Comparison of ENCODE assay signal across 8 cellular contexts in genomic region chr15:94327356-94327936, GRCh38.
DNase-seq lines count a peak whose midpoint lies in the region; ATAC-seq, FAIRE-seq and TF ChIP-seq lines count a peak whose summit lies in the region.

No MANE protein-coding gene starts in this region.

- no peak overlapping the region for H3K27ac ChIP-seq in coronary artery

- intact Hi-C loops in left colon (cut with DNase I, micrococcal nuclease): no loop called here

- no peaks in the 10 kb centered on the region; the same call in 1 of the 2 replicates for H3K4me1 ChIP-seq in BE2C

- no peak overlapping the region for H3K4me3 ChIP-seq in BE2C (ENCODE audit: low read depth, low read length)
- H3K4me3 ChIP-seq in coronary artery: no peak overlapping the region

- H3K36me3 Mint-ChIP-seq in nephron (ENCODE audit: low read depth): no peaks in the 10 kb centered on the region

- no peaks in the 10 kb centered on the region for H3K9me3 Mint-ChIP-seq in nephron

- peaks cover 8% of the 10 kb centered on the region for H3K27me3 Mint-ChIP-seq in nephron (ENCODE audit: low read depth)

- H3K27ac Mint-ChIP-seq in nephron: peak overlapping the region; percentile 1 to 48 (median 30)

- peak; percentile 19 for DNase-seq in BE2C
- DNase-seq in NCI-H345 (lab: John Stamatoyannopoulos, UW): peak; percentile 22
- DNase-seq in coronary artery (ENCODE audit: low spot score): no peak
- no peak for DNase-seq in H54 (ENCODE audit: insufficient read length, low spot score)
- no peak for DNase-seq in left colon

- no peak for TF ChIP-seq POLR2A in H54 (IDR thresholded peaks at IDR 0.05; ENCODE audit: low read depth, low read length)

- FAIRE-seq in H54 (lab: Jason Lieb, UNC): no peak

- H3K4me1 Mint-ChIP-seq in nephron: no peaks in the 10 kb centered on the region

- ATAC-seq in GM19351 (IDR thresholded peaks at IDR 0.05; ENCODE audit: unreplicated experiment) (peak; percentile 51), GM18907 (IDR thresholded peaks at IDR 0.05; ENCODE audit: unreplicated experiment) (no peak), left colon (no peak)

- no peaks in the 10 kb centered on the region for H3K36me3 ChIP-seq in BE2C

- H3K27me3 ChIP-seq in BE2C: no peaks in the 10 kb centered on the region

- TF ChIP-seq CTCF in BE2C (IDR thresholded peaks at IDR 0.05; ENCODE audit: low read depth, low read length): peak; percentile 85
- TF ChIP-seq CTCF in coronary artery (IDR thresholded peaks at IDR 0.05): peak; percentile 32
- peak; percentile 72 to 81 (median 78) for TF ChIP-seq CTCF in nephron (IDR thresholded peaks at IDR 0.05; ENCODE audit: unreplicated experiment in 3 of 3)

- H3K9me3 ChIP-seq in BE2C: no peaks in the 10 kb centered on the region

- H3K4me3 Mint-ChIP-seq in nephron: no peak overlapping the region

Comparison
In these comparisons a context has a peak if more than half of its experiments do, and no peak if none do; other contexts are left out.
1. DNase-seq: peak in BE2C (single experiment) and NCI-H345 (single experiment); none in coronary artery (single experiment), H54 (single experiment) and left colon (0 of 2).
2. CTCF ChIP-seq: peak in every context shown above with its lines; median percentile 85 in BE2C; 78 in nephron; 32 in coronary artery.